In the genomic region with DNA sequence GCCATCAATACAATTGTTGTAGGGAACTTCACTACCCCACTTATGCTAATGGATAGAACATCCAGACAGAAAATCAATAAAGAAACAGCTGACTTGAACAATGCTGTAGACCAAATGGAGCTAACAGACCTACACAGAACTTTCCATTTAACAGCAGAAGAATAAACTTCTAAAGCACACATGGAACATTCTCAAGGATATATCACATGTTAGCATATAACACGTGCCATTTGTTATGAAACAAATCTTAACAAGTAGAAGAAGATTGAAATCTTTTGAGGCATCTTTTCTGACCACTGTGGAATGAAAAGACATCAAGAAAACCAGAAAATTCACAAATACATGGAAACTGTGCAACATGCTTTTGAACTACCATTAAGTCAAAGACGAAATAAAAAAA, we compare ENCODE assay signal across 29 cellular contexts.
"Had no signal": no experiment of that assay in that cellular context is flagged by ENCODE, and none has a peak within 500 bp of the region (broad histone marks: within the 10 kb centered on the region; RNA-seq: fewer than 3 reads in every experiment).

No MANE protein-coding gene starts in this region.

- H3K27ac ChIP-seq: colonic mucosa, coronary artery, dorsolateral prefrontal cortex, epithelial cell of prostate, esophagus muscularis mucosa, esophagus squamous epithelium, foreskin keratinocyte, gastrocnemius medialis, gastroesophageal sphincter, heart left ventricle, heart right ventricle, hepatocyte had no signal

- H3K4me1 ChIP-seq: colonic mucosa, esophagus muscularis mucosa, esophagus squamous epithelium, foreskin keratinocyte, gastrocnemius medialis, gastroesophageal sphincter, heart left ventricle, heart right ventricle had no signal

- ATAC-seq: effector memory CD8-positive, alpha-beta T cell; esophagus mucosa; foreskin keratinocyte; gastrocnemius medialis; gastroesophageal sphincter; heart left ventricle; heart right ventricle had no signal

- H3K4me3 ChIP-seq: colonic mucosa, coronary artery, dorsolateral prefrontal cortex, esophagus muscularis mucosa, esophagus squamous epithelium, gastrocnemius medialis, gastroesophageal sphincter, heart left ventricle, heart right ventricle, hepatocyte had no signal

- H3K27me3 ChIP-seq: colonic mucosa, dorsolateral prefrontal cortex, esophagus muscularis mucosa, esophagus squamous epithelium, foreskin keratinocyte, gastrocnemius medialis, gastroesophageal sphincter, heart left ventricle, heart right ventricle, hepatocyte had no signal

- H3K4me2 ChIP-seq: hepatocyte had no signal

- H3K27me3 Mint-ChIP-seq: dendritic cell treated with granulocyte-macrophage colony-stimulating factor and Interleukin-4, amounts not matched to agents 40 ng/mL and 50 ng/mL, for 4 days had no signal

- H2AFZ ChIP-seq: hepatocyte had no signal

- DNase-seq: colonic mucosa; cortex of kidney; dermis blood vessel endothelial cell; dorsolateral prefrontal cortex; effector CD4-positive, alpha-beta T cell; effector CD8-positive, alpha-beta T cell; effector memory CD4-positive, alpha-beta T cell; effector memory CD8-positive, alpha-beta T cell; endodermal cell; erythroblast; esophagus squamous epithelium; foreskin fibroblast; foreskin keratinocyte; foreskin melanocyte; gastrocnemius medialis; head of caudate nucleus; heart left ventricle; heart right ventricle had no signal

- H3K4me3 Mint-ChIP-seq: dendritic cell treated with granulocyte-macrophage colony-stimulating factor and Interleukin-4, amounts not matched to agents 40 ng/mL and 50 ng/mL, for 4 days; effector memory CD8-positive, alpha-beta T cell; endodermal cell had no signal

- FAIRE-seq: colon, endometrium, endothelial cell of umbilical vein, frontal cortex had no signal

- H3K4me1 Mint-ChIP-seq: endodermal cell had no signal

- H3K27ac Mint-ChIP-seq: dendritic cell treated with granulocyte-macrophage colony-stimulating factor and Interleukin-4, amounts not matched to agents 40 ng/mL and 50 ng/mL, for 4 days; effector memory CD8-positive, alpha-beta T cell; endodermal cell had no signal

- H3K9me3 ChIP-seq: colonic mucosa, gastrocnemius medialis had no signal

- H3K36me3 ChIP-seq: colonic mucosa, esophagus squamous epithelium, gastrocnemius medialis, gastroesophageal sphincter, heart left ventricle had no signal

- H3K79me2 ChIP-seq: hepatocyte had no signal
